ENCODE assay signal across 1 cellular context in genomic region chr11:118305726-118306125, GRCh38.
TF ChIP-seq lines count a peak whose summit lies in the region.

No MANE protein-coding gene starts in this region.

TF ChIP-seq in GM12878, 131 proteins besides CTCF, POLR2A, EP300 and RAD21:
- TF ChIP-seq YY1 (IDR thresholded peaks at IDR 0.05; ENCODE audit: low read depth, low read length) (peak; percentile 40; the same call in 1 of the 2 replicates), PKNOX1 (IDR thresholded peaks at IDR 0.05) (no peak)
